In the genomic region with DNA sequence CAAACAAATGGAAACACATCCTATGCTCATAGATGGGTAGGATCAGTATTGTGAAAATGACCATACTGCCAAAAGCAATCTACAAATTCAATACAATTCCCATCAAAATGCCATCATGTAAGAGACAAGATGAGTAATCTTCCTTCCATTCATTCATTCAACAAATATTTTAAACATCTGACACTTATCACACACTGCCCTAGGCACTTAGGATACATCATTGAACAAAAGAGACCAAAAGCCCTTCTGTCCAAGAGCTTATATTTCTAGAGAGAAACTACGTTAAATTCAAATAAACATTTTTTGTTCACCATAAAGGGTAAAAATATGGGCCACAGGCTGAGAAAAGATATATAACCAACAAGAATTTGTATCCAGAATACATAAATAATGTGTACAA, we compare ENCODE assay signal across 9 cellular contexts.
"Had no signal": no experiment of that assay in that cellular context is flagged by ENCODE, and none has a peak within 500 bp of the region (broad histone marks: within the 10 kb centered on the region; RNA-seq: fewer than 3 reads in every experiment).

No MANE protein-coding gene starts in this region.

- ATAC-seq: GM23338, HCT116 had no signal

- DNase-seq: GM23248, GOT3, H7, H9, HCEC 1CT, HFFc6 had no signal

- H3K36me3 ChIP-seq: HAP-1 had no signal

- H3K9ac ChIP-seq: GM23248 had no signal

- H2AFZ ChIP-seq: GM23248, GM23338 had no signal

- H3K27ac ChIP-seq: GM23248 had no signal

- H3K4me3 ChIP-seq: GM23248, GM23338, HAP-1 had no signal

- H3K9me3 ChIP-seq: HAP-1 had no signal

- H3K4me2 ChIP-seq: GM23338 had no signal

- H3K4me1 ChIP-seq: HAP-1 had no signal
